20 cellular contexts compared by ENCODE assay signal in genomic region chr1:111220302-111220890, GRCh38. TPM values are rescaled to one million over a fixed set of nuclear protein-coding genes. Genes with fewer than 3 reads are reported as not detected.
A peak's percentile ranks its signal among the peaks of the same experiment; 100 is the strongest.
DNase-seq lines count a peak whose midpoint lies in the region; ATAC-seq lines count a peak whose summit lies in the region.
"Had no signal": no experiment of that assay in that cellular context is flagged by ENCODE, and none has a peak within 500 bp of the region (broad histone marks: within the 10 kb centered on the region; RNA-seq: fewer than 3 reads in every experiment).

No MANE protein-coding gene starts in this region.

- peaks cover 30% of the 10 kb centered on the region for H3K79me1 ChIP-seq in trophoblast cell (ENCODE audit: low read length)

- peak overlapping the region; percentile 72 for H2BK120ac ChIP-seq in trophoblast cell (ENCODE audit: insufficient read depth, low read length, poor library complexity)

- H3K27ac Mint-ChIP-seq in T-helper 1 cell treated with Interleukin-12 subunit alpha and Interleukin-12 subunit beta and Interleukin-4 antibody, amounts not matched to agents 30 μg/mL and 1 μg/mL, for 36 hours = peak overlapping the region; percentile 94
- peak overlapping the region; percentile 98 for H3K27ac Mint-ChIP-seq in activated naive CD8-positive, alpha-beta T cell
- H3K27ac Mint-ChIP-seq: HFFc6 had no signal

- H3K27ac ChIP-seq in trophoblast cell (ENCODE audit: low read depth, low read length) = no peak overlapping the region
- H3K27ac ChIP-seq: 22Rv1, brain microvascular endothelial cell, gastroesophageal sphincter, right lobe of liver, RWPE1, suprapubic skin had no signal

- peak overlapping the region; percentile 78 for H2AK5ac ChIP-seq in trophoblast cell (ENCODE audit: low read length)

- no peak overlapping the region for H3K18ac ChIP-seq in trophoblast cell (ENCODE audit: low read length)

- peak overlapping the region; percentile 42 for H3K4ac ChIP-seq in trophoblast cell (ENCODE audit: low read depth, low read length)

- DNase-seq in T-helper 1 cell (no peak), NAMALWA (ENCODE audit: low spot score) (peak; percentile 21), trophoblast cell (no peak), NCI-H2081 treated with DMSO at 0.1 percent for 48 hours (lab: John Stamatoyannopoulos, UW) (no peak), posterior vena cava (ENCODE audit: low spot score) (no peak)
- DNase-seq: activated CD8-positive, alpha-beta memory T cell treated with anti-CD3 and anti-CD28 coated beads, Interleukin-2, amount 50 U/mL, for 4 hours; brain microvascular endothelial cell; effector CD8-positive, alpha-beta T cell; HFFc6; kidney; NCI-H1048; right lobe of liver had no signal

- H2AFZ ChIP-seq in trophoblast cell (ENCODE audit: insufficient read depth, low read length, poor library complexity) = no peak overlapping the region

- no peaks in the 10 kb centered on the region for H3K9me3 ChIP-seq in trophoblast cell (ENCODE audit: insufficient read depth, low read depth, low read length)
- H3K9me3 ChIP-seq: gastroesophageal sphincter, right lobe of liver, suprapubic skin had no signal

- intact Hi-C loops in posterior vena cava (cut with DNase I) = loop anchor here in 1 of 2 donors (10.0 kb wide), 1 partner anchor 174 kb away; no protein-coding TSS in a partner anchor

- H3K23ac ChIP-seq in trophoblast cell (ENCODE audit: low read length) = no peak overlapping the region

- peak overlapping the region; percentile 80 for H2BK12ac ChIP-seq in trophoblast cell (ENCODE audit: low read length)

- H3K9ac ChIP-seq in trophoblast cell (ENCODE audit: low read length) = no peak overlapping the region

- H2BK5ac ChIP-seq in trophoblast cell (ENCODE audit: low read depth, low read length, poor library complexity) = no peak overlapping the region

- H4K91ac ChIP-seq in trophoblast cell (ENCODE audit: low read depth, low read length) = peak overlapping the region; percentile 86

- H3K4me1 ChIP-seq in trophoblast cell (ENCODE audit: control insufficient read depth in 1 of 2, insufficient read depth in 2 of 2, low read length in 2 of 2) = peaks cover 14 to 26% of the 10 kb centered on the region in 2 experiments

- H4K8ac ChIP-seq in trophoblast cell (ENCODE audit: low read depth, low read length) = no peak overlapping the region

- H3K4me1 Mint-ChIP-seq in T-helper 1 cell treated with Interleukin-12 subunit alpha and Interleukin-12 subunit beta and Interleukin-4 antibody, amounts not matched to agents 30 μg/mL and 1 μg/mL, for 36 hours (ENCODE audit: low read depth) = peaks cover 80% of the 10 kb centered on the region
- peaks cover 91% of the 10 kb centered on the region for H3K4me1 Mint-ChIP-seq in activated naive CD8-positive, alpha-beta T cell (ENCODE audit: low read depth)

- no peaks in the 10 kb centered on the region for H3K36me3 ChIP-seq in trophoblast cell (ENCODE audit: control insufficient read depth in 1 of 2, insufficient read depth in 2 of 2, low read length in 2 of 2)
- H3K36me3 ChIP-seq: brain microvascular endothelial cell, gastroesophageal sphincter, right lobe of liver, suprapubic skin had no signal

- no peaks in the 10 kb centered on the region for H3K27me3 ChIP-seq in trophoblast cell (ENCODE audit: insufficient read depth, low read length)
- H3K27me3 ChIP-seq: brain microvascular endothelial cell, gastroesophageal sphincter, right lobe of liver, suprapubic skin had no signal

- H3K4me3 ChIP-seq in trophoblast cell (ENCODE audit: low read depth, low read length) = no peak overlapping the region
- H3K4me3 ChIP-seq: gastroesophageal sphincter, right lobe of liver, suprapubic skin had no signal

- peaks cover 8% of the 10 kb centered on the region for H3K36me3 Mint-ChIP-seq in T-helper 1 cell treated with Interleukin-12 subunit alpha and Interleukin-12 subunit beta and Interleukin-4 antibody, amounts not matched to agents 30 μg/mL and 1 μg/mL, for 36 hours (ENCODE audit: low read depth)
- H3K36me3 Mint-ChIP-seq in activated naive CD8-positive, alpha-beta T cell = no peaks in the 10 kb centered on the region

- no peak for ATAC-seq in GM18907 (IDR thresholded peaks at IDR 0.05; ENCODE audit: unreplicated experiment)
- ATAC-seq: gastroesophageal sphincter had no signal

- no peak overlapping the region for H4K12ac ChIP-seq in trophoblast cell (ENCODE audit: low read depth, low read length)

- peak overlapping the region; percentile 63 for H3K4me3 Mint-ChIP-seq in T-helper 1 cell treated with Interleukin-12 subunit alpha and Interleukin-12 subunit beta and Interleukin-4 antibody, amounts not matched to agents 30 μg/mL and 1 μg/mL, for 36 hours
- peak overlapping the region; percentile 76 for H3K4me3 Mint-ChIP-seq in activated naive CD8-positive, alpha-beta T cell
- H3K4me3 Mint-ChIP-seq: HFFc6 had no signal

- peaks cover 4% of the 10 kb centered on the region for H3K79me2 ChIP-seq in trophoblast cell (ENCODE audit: control insufficient read depth, insufficient read depth, low read length, poor library complexity)

- no peak overlapping the region for H3K4me2 ChIP-seq in trophoblast cell (ENCODE audit: low read length)

- peak overlapping the region; percentile 59 for H3K14ac ChIP-seq in trophoblast cell (ENCODE audit: low read length)

- peaks cover 4% of the 10 kb centered on the region for H3K9me3 Mint-ChIP-seq in T-helper 1 cell treated with Interleukin-12 subunit alpha and Interleukin-12 subunit beta and Interleukin-4 antibody, amounts not matched to agents 30 μg/mL and 1 μg/mL, for 36 hours
- no peaks in the 10 kb centered on the region for H3K9me3 Mint-ChIP-seq in activated naive CD8-positive, alpha-beta T cell (ENCODE audit: low read depth)
- H3K9me3 Mint-ChIP-seq: HFFc6 had no signal

- WGBS in trophoblast cell (ENCODE audit: extremely low coverage, insufficient coverage, insufficient read length) = no CpG with 5 or more reads among the region's 6 CpGs

- H3K27me3 Mint-ChIP-seq in T-helper 1 cell treated with Interleukin-12 subunit alpha and Interleukin-12 subunit beta and Interleukin-4 antibody, amounts not matched to agents 30 μg/mL and 1 μg/mL, for 36 hours (ENCODE audit: low read depth) = no peaks in the 10 kb centered on the region
- H3K27me3 Mint-ChIP-seq in activated naive CD8-positive, alpha-beta T cell = no peaks in the 10 kb centered on the region

RNA-seq across cellular contexts. Expression of gene CHI3L2, which starts 7.1 kb away (rescaled TPM):
- polyA plus RNA-seq in trophoblast cell (2013) = 1.3 and 1.8 TPM in 2 replicates
- total RNA-seq in posterior vena cava = 10 to 100 TPM in 1 of 2 donors, 1 to 10 TPM in 1; 7.9 to 23.4 TPM
- total RNA-seq: HT-29 had no signal

RNA-seq across cellular contexts. Expression of gene DENND2D, which starts 19.9 kb away (rescaled TPM):
- polyA plus RNA-seq in trophoblast cell (2013) = 4.9 and 5.1 TPM in 2 replicates
- total RNA-seq in posterior vena cava = 10 to 100 TPM; 10.5 to 15.7 TPM
